8 cellular contexts compared by ENCODE assay signal in the genomic region with DNA sequence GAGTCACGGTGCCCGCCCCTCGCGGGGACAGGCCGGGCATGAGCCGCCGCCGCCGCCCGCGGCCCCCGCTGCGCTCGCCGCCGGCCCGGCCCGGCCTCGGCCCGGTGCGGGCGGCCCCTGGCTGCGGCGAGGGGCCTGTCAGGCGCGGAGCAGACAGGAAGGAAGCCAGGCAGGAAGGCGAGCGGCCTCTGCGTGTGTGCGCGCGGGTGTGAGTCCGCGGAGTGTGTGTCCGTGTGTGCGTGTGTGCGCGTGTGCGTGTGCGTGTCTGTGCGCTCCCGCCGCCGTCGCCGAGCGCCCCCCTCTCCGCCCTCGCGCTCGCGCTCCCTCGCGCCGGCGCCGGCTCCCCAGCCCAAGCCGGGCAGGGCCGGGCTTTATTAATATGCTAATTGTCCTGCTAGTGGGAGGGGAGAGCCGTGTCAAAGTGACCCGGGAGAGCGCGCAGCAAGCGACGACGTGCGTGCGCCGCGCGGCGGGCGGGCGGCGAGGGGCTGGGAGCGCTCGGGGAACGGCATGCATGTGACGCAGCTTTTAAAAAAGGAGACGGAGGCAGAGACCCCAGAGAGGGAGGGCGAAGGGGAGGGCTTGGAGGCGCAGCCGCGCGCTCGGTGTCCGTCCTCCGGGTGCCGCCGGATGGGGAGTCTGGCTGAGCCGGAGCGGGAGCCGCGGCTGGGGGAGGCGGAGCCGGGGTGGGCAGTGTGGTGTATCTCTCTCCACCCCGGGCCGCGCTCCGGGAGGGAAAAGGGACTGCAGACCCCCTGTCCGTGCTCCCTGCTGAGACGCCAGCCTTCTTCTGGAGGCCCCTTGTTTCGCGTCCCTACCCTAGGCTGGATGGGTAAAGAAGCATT. TPM values are rescaled to one million over a fixed set of nuclear protein-coding genes. Genes with fewer than 3 reads are reported as not detected.
DNase-seq lines count a peak whose midpoint lies in the region; ATAC-seq and TF ChIP-seq lines count a peak whose summit lies in the region.

A gene with protein sequence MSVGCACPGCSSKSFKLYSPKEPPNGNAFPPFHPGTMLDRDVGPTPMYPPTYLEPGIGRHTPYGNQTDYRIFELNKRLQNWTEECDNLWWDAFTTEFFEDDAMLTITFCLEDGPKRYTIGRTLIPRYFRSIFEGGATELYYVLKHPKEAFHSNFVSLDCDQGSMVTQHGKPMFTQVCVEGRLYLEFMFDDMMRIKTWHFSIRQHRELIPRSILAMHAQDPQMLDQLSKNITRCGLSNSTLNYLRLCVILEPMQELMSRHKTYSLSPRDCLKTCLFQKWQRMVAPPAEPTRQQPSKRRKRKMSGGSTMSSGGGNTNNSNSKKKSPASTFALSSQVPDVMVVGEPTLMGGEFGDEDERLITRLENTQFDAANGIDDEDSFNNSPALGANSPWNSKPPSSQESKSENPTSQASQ (minus strand): TSS at position 227 of the 845 bp plus-strand sequence. CDS start 258 bp downstream, outside the sequence.

- no peaks in the 10 kb centered on the region for H3K9me3 ChIP-seq in subcutaneous abdominal adipose tissue (ENCODE audit: control insufficient read depth in 5 of 5, low read length in 5 of 5)

- H3K4me1 Mint-ChIP-seq in natural killer cell = peaks cover 43 to 56% of the 10 kb centered on the region in 2 donors

- TF ChIP-seq POLR2A in Raji (IDR thresholded peaks at IDR 0.05; ENCODE audit: insufficient read depth, low read depth, low read length) = peak; percentile 78

- no peaks in the 10 kb centered on the region for H3K36me3 Mint-ChIP-seq in natural killer cell

- no peaks in the 10 kb centered on the region for H3K27me3 Mint-ChIP-seq in natural killer cell (ENCODE audit: low read depth in 2 of 2)

- H3K27ac ChIP-seq in subcutaneous abdominal adipose tissue (ENCODE audit: low read depth, low read length) = peak within 1 kb of the TSS; percentile 86

- DNase-seq in D341Med (ENCODE audit: low spot score) = peak; percentile 82
- peak; percentile 89 for DNase-seq in HuH-7.5 (ENCODE audit: low spot score)
- peak; percentile 69 for DNase-seq in activated gamma-delta T cell (lab: John Stamatoyannopoulos, UW)
- peak; percentile 78 for DNase-seq in fibroblast of pulmonary artery (ENCODE audit: low read depth)
- DNase-seq in natural killer cell = peak; percentile 66

- no peaks in the 10 kb centered on the region for H3K9me3 Mint-ChIP-seq in natural killer cell

- peaks cover 18 to 66% (median 59%) of the 10 kb centered on the region in 5 donors for H3K4me1 ChIP-seq in subcutaneous abdominal adipose tissue (ENCODE audit: control insufficient read depth in 5 of 5, insufficient read depth in 5 of 5, low read length in 5 of 5)

- intact Hi-C loops in natural killer cell (cut with micrococcal nuclease) = loop anchor here (1.0 kb wide), 2 partner anchors 12 to 32 kb away; partner anchors contain the start of gene NOLC1

- peak within 1 kb of the TSS in 4 of 5 donors; percentile 63 to 88 (median 85) for H3K9ac ChIP-seq in subcutaneous abdominal adipose tissue (ENCODE audit: low read length in 5 of 5)

- H3K36me3 ChIP-seq in subcutaneous abdominal adipose tissue (ENCODE audit: control insufficient read depth in 5 of 5, insufficient read depth in 5 of 5, low read length in 5 of 5) = no peaks in the 10 kb centered on the region

- H3K27ac Mint-ChIP-seq in natural killer cell = peak within 1 kb of the TSS; percentile 77 to 95

- peak within 1 kb of the TSS; percentile 94 for H3K4me3 ChIP-seq in fibroblast of pulmonary artery (replicated peaks; ENCODE audit: low read depth, low read length)
- H3K4me3 ChIP-seq in subcutaneous abdominal adipose tissue (ENCODE audit: low read depth in 1 of 5, low read length in 5 of 5) = peak within 1 kb of the TSS; percentile 83 to 92 (median 87)

- peak within 1 kb of the TSS; percentile 87 for H3K4me3 Mint-ChIP-seq in natural killer cell

- no peak for TF ChIP-seq CTCF in fibroblast of pulmonary artery (IDR thresholded peaks at IDR 0.05; ENCODE audit: low read length, missing control alignments)
- no peak for TF ChIP-seq CTCF in natural killer cell (IDR thresholded peaks at IDR 0.05)

- H3K27me3 ChIP-seq in subcutaneous abdominal adipose tissue (ENCODE audit: control insufficient read depth in 5 of 5, insufficient read depth in 4 of 5, low read length in 5 of 5) = no peaks in the 10 kb centered on the region

- ATAC-seq in GM21390 (IDR thresholded peaks at IDR 0.05; ENCODE audit: unreplicated experiment) (peak; percentile 59), natural killer cell (peak; percentile 61 to 84 (median 76))

RNA-seq across cellular contexts. Expression of the gene that starts here (rescaled TPM):
- 100 to 1,000 TPM; 103 to 109 (median 104) TPM for total RNA-seq in natural killer cell

Comparison
In these comparisons a context has a peak if more than half of its experiments do, and no peak if none do; other contexts are left out.
1. Peak in every context shown above with its lines: DNase-seq, ATAC-seq, H3K4me3 ChIP-seq and H3K27ac ChIP-seq.